Comparison of ENCODE assay signal across 2 cellular contexts in the genomic region with DNA sequence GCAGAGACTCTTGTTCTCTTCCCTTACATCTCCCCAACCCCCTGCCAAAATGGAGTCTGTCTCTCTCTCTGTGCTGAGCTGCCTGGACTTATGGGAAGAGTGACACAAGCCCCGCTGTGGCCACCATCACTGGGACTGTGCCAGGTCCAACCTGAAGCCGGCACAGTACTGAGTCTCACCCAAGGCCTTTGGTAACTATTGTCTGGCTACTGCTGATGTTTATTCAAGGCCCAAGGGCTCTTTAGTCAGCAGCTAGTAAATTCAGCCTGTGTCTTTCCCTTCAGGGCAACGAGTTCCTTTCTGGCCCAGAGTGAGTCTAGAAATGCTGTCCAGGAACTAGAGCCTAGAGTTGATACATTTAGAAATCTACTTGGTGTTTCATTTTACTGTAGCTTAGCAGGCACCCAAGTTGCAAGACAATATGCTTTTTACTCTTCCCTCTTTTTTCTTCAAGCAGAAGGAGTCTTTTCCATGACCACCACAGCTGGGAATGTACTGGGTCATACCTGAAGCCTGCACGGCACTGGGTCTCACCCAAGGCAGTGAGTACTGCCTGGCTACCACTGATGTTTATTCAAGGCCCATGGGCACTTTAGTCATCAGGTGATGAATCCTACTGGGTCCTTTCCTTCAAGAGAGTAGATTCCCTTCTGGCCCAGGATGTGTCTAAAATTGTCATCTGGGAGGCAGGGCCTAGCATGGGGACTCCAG.
TF ChIP-seq lines count a peak whose summit lies in the region.

No MANE protein-coding gene starts in this region.

TF ChIP-seq in A549, 52 proteins besides CTCF, POLR2A, EP300 and RAD21:
- TF ChIP-seq BHLHE40 (IDR thresholded peaks at IDR 0.05; ENCODE audit: low read depth, low read length) (no peak), TFCP2L1 (CRISPR knock-in tag; IDR thresholded peaks at IDR 0.05) (no peak), FOSL2 (IDR thresholded peaks at IDR 0.05) (no peak), FOSL2 (CRISPR knock-in tag; IDR thresholded peaks at IDR 0.05) (peak; percentile 51), ELK1 (IDR thresholded peaks at IDR 0.05; ENCODE audit: low read depth, low read length) (no peak), CBX2 (IDR thresholded peaks at IDR 0.05; ENCODE audit: borderline replicate concordance, low read depth) (no peak)

TF ChIP-seq in IMR-90, 13 proteins besides CTCF, POLR2A, EP300 and RAD21:
- TF ChIP-seq MAZ (IDR thresholded peaks at IDR 0.05; ENCODE audit: borderline replicate concordance, low read depth, low read length) (no peak), MAFK (IDR thresholded peaks at IDR 0.05; ENCODE audit: low read depth, low read length) (no peak), RFX5 (IDR thresholded peaks at IDR 0.05; ENCODE audit: low read depth, low read length) (no peak), MXI1 (IDR thresholded peaks at IDR 0.05; ENCODE audit: borderline replicate concordance, low read depth, low read length) (no peak), NFE2L2 (IDR thresholded peaks at IDR 0.05; ENCODE audit: low read depth, low read length) (no peak), ELK1 (IDR thresholded peaks at IDR 0.05; ENCODE audit: borderline replicate concordance, low read depth, low read length) (no peak), BHLHE40 (IDR thresholded peaks at IDR 0.05; ENCODE audit: low read depth, low read length) (no peak), SMC3 (IDR thresholded peaks at IDR 0.05; ENCODE audit: low read depth, low read length) (no peak), USF2 (IDR thresholded peaks at IDR 0.05; ENCODE audit: low read depth, low read length) (no peak), RCOR1 (IDR thresholded peaks at IDR 0.05; ENCODE audit: insufficient replicate concordance, low read length) (no peak), FOS (IDR thresholded peaks at IDR 0.05; ENCODE audit: low read depth, low read length) (no peak), CHD1 (IDR thresholded peaks at IDR 0.05; ENCODE audit: low read depth, low read length) (no peak), CEBPB (IDR thresholded peaks at IDR 0.05; ENCODE audit: low read depth, low read length) (no peak)
TF ChIP-seq in IMR-90: peak in this region for 0.
